Comparison of ENCODE assay signal across 1 cellular context in the genomic region with DNA sequence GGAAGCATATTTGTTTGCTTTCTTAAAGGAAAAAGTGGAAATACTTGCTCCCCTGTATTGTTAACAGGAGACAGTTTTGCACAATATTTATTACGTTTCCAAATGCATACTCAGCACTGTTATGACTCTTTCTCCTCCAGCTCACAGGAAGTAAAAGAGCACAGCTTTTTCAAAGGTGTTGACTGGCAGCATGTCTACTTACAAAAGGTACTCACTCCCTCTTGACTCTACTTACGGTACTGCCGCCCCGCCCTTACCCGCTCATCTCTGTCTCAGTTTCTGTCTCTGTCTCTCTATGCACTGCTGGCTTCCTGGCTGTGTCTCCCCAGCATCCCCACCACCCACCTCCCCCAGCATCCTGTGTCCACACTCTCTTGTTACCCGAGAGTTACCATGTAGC.
TF ChIP-seq lines count a peak whose summit lies in the region.

No MANE protein-coding gene starts in this region.

TF ChIP-seq in SK-N-SH treated with all-trans-retinoic acid at 6 μM for 48 hours, 23 proteins besides CTCF, POLR2A, EP300 and RAD21 (continued from another document):
- TF ChIP-seq, protein P1, sequence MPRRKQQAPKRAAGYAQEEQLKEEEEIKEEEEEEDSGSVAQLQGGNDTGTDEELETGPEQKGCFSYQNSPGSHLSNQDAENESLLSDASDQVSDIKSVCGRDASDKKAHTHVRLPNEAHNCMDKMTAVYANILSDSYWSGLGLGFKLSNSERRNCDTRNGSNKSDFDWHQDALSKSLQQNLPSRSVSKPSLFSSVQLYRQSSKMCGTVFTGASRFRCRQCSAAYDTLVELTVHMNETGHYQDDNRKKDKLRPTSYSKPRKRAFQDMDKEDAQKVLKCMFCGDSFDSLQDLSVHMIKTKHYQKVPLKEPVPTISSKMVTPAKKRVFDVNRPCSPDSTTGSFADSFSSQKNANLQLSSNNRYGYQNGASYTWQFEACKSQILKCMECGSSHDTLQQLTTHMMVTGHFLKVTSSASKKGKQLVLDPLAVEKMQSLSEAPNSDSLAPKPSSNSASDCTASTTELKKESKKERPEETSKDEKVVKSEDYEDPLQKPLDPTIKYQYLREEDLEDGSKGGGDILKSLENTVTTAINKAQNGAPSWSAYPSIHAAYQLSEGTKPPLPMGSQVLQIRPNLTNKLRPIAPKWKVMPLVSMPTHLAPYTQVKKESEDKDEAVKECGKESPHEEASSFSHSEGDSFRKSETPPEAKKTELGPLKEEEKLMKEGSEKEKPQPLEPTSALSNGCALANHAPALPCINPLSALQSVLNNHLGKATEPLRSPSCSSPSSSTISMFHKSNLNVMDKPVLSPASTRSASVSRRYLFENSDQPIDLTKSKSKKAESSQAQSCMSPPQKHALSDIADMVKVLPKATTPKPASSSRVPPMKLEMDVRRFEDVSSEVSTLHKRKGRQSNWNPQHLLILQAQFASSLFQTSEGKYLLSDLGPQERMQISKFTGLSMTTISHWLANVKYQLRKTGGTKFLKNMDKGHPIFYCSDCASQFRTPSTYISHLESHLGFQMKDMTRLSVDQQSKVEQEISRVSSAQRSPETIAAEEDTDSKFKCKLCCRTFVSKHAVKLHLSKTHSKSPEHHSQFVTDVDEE (CRISPR knock-in tag; IDR thresholded peaks at IDR 0.05): no peak
- no peak for TF ChIP-seq ZNF565 (CRISPR knock-in tag; conservative IDR thresholded peaks at IDR 0.05; ENCODE audit: low read depth)
- TF ChIP-seq ESRRG (CRISPR knock-in tag; IDR thresholded peaks at IDR 0.05): no peak
- no peak for TF ChIP-seq TOX (CRISPR knock-in tag; IDR thresholded peaks at IDR 0.05; ENCODE audit: borderline replicate concordance)
- no peak for TF ChIP-seq ARNTL (CRISPR knock-in tag; IDR thresholded peaks at IDR 0.05; ENCODE audit: borderline replicate concordance, low read depth)
- TF ChIP-seq BACH2 (CRISPR knock-in tag; IDR thresholded peaks at IDR 0.05; ENCODE audit: borderline replicate concordance): no peak
- TF ChIP-seq CSDC2 (CRISPR knock-in tag; IDR thresholded peaks at IDR 0.05): no peak
- TF ChIP-seq, protein P2, sequence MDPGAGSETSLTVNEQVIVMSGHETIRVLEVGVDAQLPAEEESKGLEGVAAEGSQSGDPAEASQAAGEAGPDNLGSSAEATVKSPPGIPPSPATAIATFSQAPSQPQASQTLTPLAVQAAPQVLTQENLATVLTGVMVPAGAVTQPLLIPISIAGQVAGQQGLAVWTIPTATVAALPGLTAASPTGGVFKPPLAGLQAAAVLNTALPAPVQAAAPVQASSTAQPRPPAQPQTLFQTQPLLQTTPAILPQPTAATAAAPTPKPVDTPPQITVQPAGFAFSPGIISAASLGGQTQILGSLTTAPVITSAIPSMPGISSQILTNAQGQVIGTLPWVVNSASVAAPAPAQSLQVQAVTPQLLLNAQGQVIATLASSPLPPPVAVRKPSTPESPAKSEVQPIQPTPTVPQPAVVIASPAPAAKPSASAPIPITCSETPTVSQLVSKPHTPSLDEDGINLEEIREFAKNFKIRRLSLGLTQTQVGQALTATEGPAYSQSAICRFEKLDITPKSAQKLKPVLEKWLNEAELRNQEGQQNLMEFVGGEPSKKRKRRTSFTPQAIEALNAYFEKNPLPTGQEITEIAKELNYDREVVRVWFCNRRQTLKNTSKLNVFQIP (CRISPR knock-in tag; IDR thresholded peaks at IDR 0.05; ENCODE audit: borderline replicate concordance, low read depth): no peak
- TF ChIP-seq PPARA (CRISPR knock-in tag; IDR thresholded peaks at IDR 0.05; ENCODE audit: borderline replicate concordance): no peak
- no peak for TF ChIP-seq ISL1 (CRISPR knock-in tag; IDR thresholded peaks at IDR 0.05)
